ENCODE assay signal across 12 cellular contexts in the genomic region with DNA sequence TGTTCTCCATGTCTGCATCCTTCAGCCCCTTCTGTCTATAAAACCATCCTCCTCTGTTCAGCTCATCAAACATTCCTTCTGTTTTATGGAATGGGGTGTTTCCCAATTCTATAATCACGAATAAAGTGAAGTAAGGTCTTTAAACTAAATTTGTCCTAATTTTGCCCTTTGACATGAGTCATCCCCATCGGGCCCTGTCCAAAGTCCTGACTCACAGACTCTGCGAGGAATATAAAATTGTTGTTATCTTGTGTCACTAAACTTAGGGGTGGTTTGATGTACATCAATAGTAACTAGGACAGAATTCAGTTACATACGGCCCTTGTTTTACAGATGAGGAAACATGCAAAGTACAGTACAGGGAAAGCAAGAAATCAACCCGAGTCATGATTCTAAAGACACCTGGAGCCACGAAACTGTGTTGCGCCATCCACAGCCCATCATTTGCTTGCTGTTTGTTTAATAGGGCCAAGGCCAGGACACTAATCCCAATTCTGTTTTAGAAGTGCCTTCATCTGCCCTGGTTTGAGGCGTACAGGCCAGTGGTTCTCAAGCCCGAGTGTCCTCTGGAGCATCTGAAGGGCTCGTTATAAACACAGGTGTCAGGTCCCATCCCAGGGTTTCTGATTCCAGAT. TPM values are rescaled to one million over a fixed set of nuclear protein-coding genes. Genes with fewer than 3 reads are reported as not detected.
DNase-seq lines count a peak whose midpoint lies in the region; ATAC-seq and TF ChIP-seq lines count a peak whose summit lies in the region.
"Had no signal": no experiment of that assay in that cellular context is flagged by ENCODE, and none has a peak within 500 bp of the region (broad histone marks: within the 10 kb centered on the region; RNA-seq: fewer than 3 reads in every experiment).

No MANE protein-coding gene starts in this region.

- no peaks in the 10 kb centered on the region for H3K36me3 ChIP-seq in tibial nerve
- H3K36me3 ChIP-seq: SJSA1 had no signal

- peak; percentile 25 for DNase-seq in activated naive CD4-positive, alpha-beta T cell treated with anti-CD3 and anti-CD28 coated beads for 36 hours
- DNase-seq in activated naive CD4-positive, alpha-beta T cell treated with anti-CD3 and anti-CD28 coated beads, Interleukin-2, amount 50 U/mL, for 16 hours = no peak
- DNase-seq in tibial nerve (ENCODE audit: low spot score in 2 of 2) (no peak), T-helper 9 cell (no peak)
- DNase-seq: activated gamma-delta T cell had no signal

- 63 to 70% methylated on average over 10 of the region's 10 CpGs for WGBS in tibial nerve, 2 donors

- H3K9me3 Mint-ChIP-seq in activated naive CD4-positive, alpha-beta T cell treated with anti-CD3 and anti-CD28 coated beads for 36 hours = no peaks in the 10 kb centered on the region
- no peaks in the 10 kb centered on the region for H3K9me3 Mint-ChIP-seq in activated T-helper 17 cell treated with anti-CD3 and anti-CD28 coated beads, Interleukin-2, amount 50 U/mL, for 72 hours

- no peak for TF ChIP-seq EP300 in tibial nerve (IDR thresholded peaks at IDR 0.05)

- TF ChIP-seq CTCF in tibial nerve (IDR thresholded peaks at IDR 0.05) = no peak

- H3K27me3 Mint-ChIP-seq in activated naive CD4-positive, alpha-beta T cell treated with anti-CD3 and anti-CD28 coated beads for 36 hours (ENCODE audit: low read depth) = no peaks in the 10 kb centered on the region
- no peaks in the 10 kb centered on the region for H3K27me3 Mint-ChIP-seq in activated T-helper 17 cell treated with anti-CD3 and anti-CD28 coated beads, Interleukin-2, amount 50 U/mL, for 72 hours

- no peaks in the 10 kb centered on the region for H3K9me3 ChIP-seq in tibial nerve
- H3K9me3 ChIP-seq: SJSA1 had no signal

- H3K4me3 ChIP-seq in tibial nerve = peak overlapping the region in 1 of 4 donors; percentile 82
- H3K4me3 ChIP-seq: SJSA1 had no signal

- no peak for TF ChIP-seq POLR2A in tibial nerve (IDR thresholded peaks at IDR 0.05)

- H3K4me1 Mint-ChIP-seq in activated naive CD4-positive, alpha-beta T cell treated with anti-CD3 and anti-CD28 coated beads for 36 hours (ENCODE audit: low read depth) = peaks cover 58% of the 10 kb centered on the region
- peaks cover 16% of the 10 kb centered on the region for H3K4me1 Mint-ChIP-seq in activated T-helper 17 cell treated with anti-CD3 and anti-CD28 coated beads, Interleukin-2, amount 50 U/mL, for 72 hours

- no peak overlapping the region for H3K4me3 Mint-ChIP-seq in activated naive CD4-positive, alpha-beta T cell treated with anti-CD3 and anti-CD28 coated beads for 36 hours
- peak overlapping the region; percentile 73 for H3K4me3 Mint-ChIP-seq in activated T-helper 17 cell treated with anti-CD3 and anti-CD28 coated beads, Interleukin-2, amount 50 U/mL, for 72 hours

- H3K27ac Mint-ChIP-seq in activated naive CD4-positive, alpha-beta T cell treated with anti-CD3 and anti-CD28 coated beads for 36 hours = no peak overlapping the region
- no peak overlapping the region for H3K27ac Mint-ChIP-seq in activated T-helper 17 cell treated with anti-CD3 and anti-CD28 coated beads, Interleukin-2, amount 50 U/mL, for 72 hours

- H3K4me1 ChIP-seq in tibial nerve = peaks cover 5 to 81% (median 73%) of the 10 kb centered on the region in 4 donors

- H3K27me3 ChIP-seq in layer of hippocampus (ENCODE audit: control insufficient read depth, insufficient read depth, low read length) (no peaks in the 10 kb centered on the region), tibial nerve (no peaks in the 10 kb centered on the region)
- H3K27me3 ChIP-seq: SJSA1 had no signal

- intact Hi-C loops in activated naive CD4-positive, alpha-beta T cell treated with anti-CD3 and anti-CD28 coated beads for 36 hours (cut with micrococcal nuclease) = loop anchor here (5.0 to 10.0 kb wide), 2 partner anchors 352 to 1690 kb away; a partner anchor contains a TSS

- no peak for ATAC-seq in activated T-helper 17 cell treated with anti-CD3 and anti-CD28 coated beads, Interleukin-2, amount 50 U/mL, for 72 hours (replicated peaks)
- ATAC-seq in GM18868 (IDR thresholded peaks at IDR 0.05; ENCODE audit: unreplicated experiment) (no peak), GM18907 (IDR thresholded peaks at IDR 0.05; ENCODE audit: unreplicated experiment) (no peak)

- CTCF ChIA-PET in activated naive CD4-positive, alpha-beta T cell treated with anti-CD3 and anti-CD28 coated beads for 36 hours (lab: Charles Lee) = interaction anchor here (0.6 to 2.6 kb wide), 4 partner anchors 9 to 61 kb away, joined by 3 to 15 read pairs (median 5); no protein-coding TSS in a partner anchor

- H3K27ac ChIP-seq in layer of hippocampus (ENCODE audit: low read depth, low read length) (peak overlapping the region; percentile 89), tibial nerve (peak overlapping the region; percentile 26 to 96 (median 94))
- H3K27ac ChIP-seq: SJSA1 had no signal

- no peaks in the 10 kb centered on the region for H3K36me3 Mint-ChIP-seq in activated naive CD4-positive, alpha-beta T cell treated with anti-CD3 and anti-CD28 coated beads for 36 hours (ENCODE audit: low read depth)
- H3K36me3 Mint-ChIP-seq in activated T-helper 17 cell treated with anti-CD3 and anti-CD28 coated beads, Interleukin-2, amount 50 U/mL, for 72 hours (ENCODE audit: low read depth) = no peaks in the 10 kb centered on the region

RNA-seq across cellular contexts. Expression of a gene that starts 2.8 kb away (rescaled TPM):
- 10 to 100 TPM in 1 of 2 experiments, 1 to 10 TPM in 1; 9.4 to 10.1 TPM for total RNA-seq in activated naive CD4-positive, alpha-beta T cell treated with anti-CD3 and anti-CD28 coated beads for 36 hours
- 10 to 100 TPM in 1 of 2 donors, 1 to 10 TPM in 1; 8.4 to 23.3 TPM for total RNA-seq in activated T-helper 17 cell treated with anti-CD3 and anti-CD28 coated beads, Interleukin-2, amount 50 U/mL, for 72 hours
- 10 to 100 TPM; 38.5 to 55.5 (median 42.2) TPM for total RNA-seq in tibial nerve

RNA-seq across cellular contexts. Expression of a gene that starts 26.8 kb away (rescaled TPM):
- total RNA-seq in activated naive CD4-positive, alpha-beta T cell treated with anti-CD3 and anti-CD28 coated beads for 36 hours = not detected
- total RNA-seq in activated T-helper 17 cell treated with anti-CD3 and anti-CD28 coated beads, Interleukin-2, amount 50 U/mL, for 72 hours = not detected
- total RNA-seq in tibial nerve = not detected
- total RNA-seq: glomerular endothelial cell, renal cortical epithelial cell, SJSA1 had no signal
